19 cellular contexts compared by ENCODE assay signal in genomic region chr2:119735565-119735964, GRCh38. TPM values are rescaled to one million over a fixed set of nuclear protein-coding genes. Genes with fewer than 3 reads are reported as not detected.
DNase-seq lines count a peak whose midpoint lies in the region; ATAC-seq, FAIRE-seq and TF ChIP-seq lines count a peak whose summit lies in the region.
"Had no signal": no experiment of that assay in that cellular context is flagged by ENCODE, and none has a peak within 500 bp of the region (broad histone marks: within the 10 kb centered on the region; RNA-seq: fewer than 3 reads in every experiment).

No MANE protein-coding gene starts in this region.

- H3K9me3 ChIP-seq in A673 (ENCODE audit: low read depth, low read length, poor library complexity, severe bottlenecking): no peaks in the 10 kb centered on the region
- H3K9me3 ChIP-seq in K562 (replicated peaks; ENCODE audit: control insufficient read depth, insufficient read depth, low read depth, low read length): no peaks in the 10 kb centered on the region
- no peaks in the 10 kb centered on the region for H3K9me3 ChIP-seq in neuronal stem cell (replicated peaks in 1 of 2; ENCODE audit: control insufficient read depth in 2 of 2, insufficient read depth in 1 of 2, low read depth in 1 of 2, low read length in 2 of 2)
- H3K9me3 ChIP-seq: BE2C, HAP-1 had no signal

- H3F3A ChIP-seq in GM23338 (replicated peaks; ENCODE audit: low read depth): no peaks in the 10 kb centered on the region

- H3K36me3 ChIP-seq in A673 (ENCODE audit: insufficient read depth, low read length, poor library complexity, severe bottlenecking) (no peaks in the 10 kb centered on the region), GM23338 (ENCODE audit: insufficient read depth) (no peaks in the 10 kb centered on the region), K562 (ENCODE audit: control insufficient read depth, insufficient read depth, low read length) (no peaks in the 10 kb centered on the region), neuronal stem cell (replicated peaks in 1 of 2; ENCODE audit: control insufficient read depth in 2 of 2, insufficient read depth in 2 of 2, low read length in 2 of 2) (no peaks in the 10 kb centered on the region)
- H3K36me3 ChIP-seq: BE2C, HAP-1 had no signal

- H4K8ac ChIP-seq in neuronal stem cell (ENCODE audit: low read depth, low read length): no peak overlapping the region

- no peaks in the 10 kb centered on the region for H4K20me1 ChIP-seq in GM23338 (replicated peaks; ENCODE audit: insufficient read depth)
- no peaks in the 10 kb centered on the region for H4K20me1 ChIP-seq in K562 (replicated peaks; ENCODE audit: control insufficient read depth, insufficient read depth, low read length)

- ATAC-seq in GM23338 (no peak), K562 (peak; percentile 58), left colon (no peak)

- peaks cover 17% of the 10 kb centered on the region for H3K4me1 Mint-ChIP-seq in GM23338
- H3K4me1 Mint-ChIP-seq: CD4-positive, CD25-positive, alpha-beta regulatory T cell; CD8-positive, alpha-beta memory T cell had no signal

- intact Hi-C loops in A673 (cut with micrococcal nuclease; ENCODE audit: unreplicated experiment) (no loop called here), K562 (cut with micrococcal nuclease) (no loop called here), left colon (cut with DNase I, micrococcal nuclease) (no loop called here)

- H3K79me2 ChIP-seq in GM23338 (replicated peaks; ENCODE audit: insufficient read depth) (no peaks in the 10 kb centered on the region), K562 (ENCODE audit: control insufficient read depth, insufficient read depth, low read length) (no peaks in the 10 kb centered on the region)

- H3K9me1 ChIP-seq in K562 (ENCODE audit: control insufficient read depth, insufficient read depth, low read length): no peaks in the 10 kb centered on the region

- no peak for TF ChIP-seq EP300 in K562 (IDR thresholded peaks at IDR 0.05; ENCODE audit: low read length)

- no peaks in the 10 kb centered on the region for H3K9me3 Mint-ChIP-seq in GM23338
- H3K9me3 Mint-ChIP-seq: CD4-positive, CD25-positive, alpha-beta regulatory T cell; CD8-positive, alpha-beta memory T cell had no signal

- no peak overlapping the region for H2BK15ac ChIP-seq in neuronal stem cell (ENCODE audit: low read length)

- no peak for FAIRE-seq in K562 (lab: Jason Lieb, UNC)
- FAIRE-seq: G401.6, GM12891, GM19239 had no signal

- H3K27ac ChIP-seq in A673 (ENCODE audit: low read depth, low read length, poor library complexity, severe bottlenecking) (peak overlapping the region; percentile 15), GM23338 (ENCODE audit: low read depth) (no peak overlapping the region), K562 (ENCODE audit: extremely low read depth, low read depth, low read length) (no peak overlapping the region), neuronal stem cell (replicated peaks; ENCODE audit: low read length) (no peak overlapping the region)

- H3K27me3 Mint-ChIP-seq in GM23338 (ENCODE audit: insufficient read depth, low read depth, poor library complexity): peaks cover 6% of the 10 kb centered on the region

- no peak overlapping the region for H3K9ac ChIP-seq in K562 (ENCODE audit: insufficient read depth in 1 of 2, low read depth in 2 of 2, low read length in 2 of 2)
- peak overlapping the region; percentile 64 for H3K9ac ChIP-seq in neuronal stem cell (ENCODE audit: low read depth, low read length, poor library complexity)

- no peak for DNase-seq in A673 (ENCODE audit: low spot score)
- DNase-seq in GM23338 (ENCODE audit: low spot score): no peak
- no peak for DNase-seq in K562 (ENCODE audit: extremely low read depth in 1 of 4, low spot score in 3 of 4)
- DNase-seq in neuronal stem cell (ENCODE audit: low spot score): no peak
- no peak for DNase-seq in left colon
- no peak for DNase-seq in KBM-7
- DNase-seq: ACHN; BE2C; CD4-positive, CD25-positive, alpha-beta regulatory T cell; CD8-positive, alpha-beta memory T cell; COR-L47; DMS 273 treated with DMSO at 0.1 percent for 48 hours; DMS53; DND-41; EL had no signal

- BruUV-seq in A673 (replicated peaks; lab: Mats Ljungman, UMichigan): no TSS peak
- BruUV-seq in K562 (replicated peaks; lab: Mats Ljungman, UMichigan): no TSS peak

- 0 out of 2 replicates have a peak, but pooled peaks cover 3% of the 10 kb centered on the region for H3K9me2 ChIP-seq in GM23338 (ENCODE audit: insufficient read depth)

- H3K4me1 ChIP-seq in A673 (ENCODE audit: insufficient read depth, low read length, poor library complexity, severe bottlenecking): peaks cover 25% of the 10 kb centered on the region
- H3K4me1 ChIP-seq in GM23338 (ENCODE audit: insufficient read depth): no peaks in the 10 kb centered on the region
- no peaks in the 10 kb centered on the region; a peak in 1 of 5 replicates for H3K4me1 ChIP-seq in K562 (replicated peaks in 1 of 2; ENCODE audit: control insufficient read depth in 2 of 2, insufficient read depth in 2 of 2, low read length in 2 of 2)
- peaks cover 5 to 6% of the 10 kb centered on the region in 2 donors for H3K4me1 ChIP-seq in neuronal stem cell (ENCODE audit: control insufficient read depth in 2 of 2, insufficient read depth in 1 of 2, low read depth in 1 of 2, low read length in 2 of 2)
- H3K4me1 ChIP-seq: BE2C, HAP-1 had no signal

- TF ChIP-seq CTCF in A673 (conservative IDR thresholded peaks at IDR 0.05; ENCODE audit: low read depth, low read length): no peak
- TF ChIP-seq CTCF in GM23338 (conservative IDR thresholded peaks at IDR 0.05; ENCODE audit: low read depth in 2 of 2): no peak
- no peak for TF ChIP-seq CTCF in K562 (IDR thresholded peaks at IDR 0.05 in 2 of 3, conservative IDR thresholded peaks at IDR 0.05 in 1 of 3; ENCODE audit: insufficient read depth in 2 of 3, low read depth in 1 of 3, low read length in 3 of 3)

- H3K4me3 ChIP-seq in A673 (ENCODE audit: low read depth, low read length, poor library complexity, severe bottlenecking): no peak overlapping the region
- H3K4me3 ChIP-seq in GM23338: no peak overlapping the region
- H3K4me3 ChIP-seq in K562: no peak overlapping the region
- H3K4me3 ChIP-seq in neuronal stem cell (ENCODE audit: low read length in 2 of 2): no peak overlapping the region
- H3K4me3 ChIP-seq: HAP-1 had no signal

- H2AFZ ChIP-seq in GM23338 (peak overlapping the region; percentile 4; the same call in 1 of the 2 replicates), K562 (ENCODE audit: low read depth, low read length) (no peak overlapping the region), neuronal stem cell (ENCODE audit: low read length) (no peak overlapping the region)

- H2AK5ac ChIP-seq in neuronal stem cell (ENCODE audit: low read depth, low read length): no peak overlapping the region

- WGBS in K562 (ENCODE audit: insufficient coverage, low coverage, missing lambda C conversion rate): 7% methylated on average over 8 of the region's 8 CpGs
- no CpG with 5 or more reads among the region's 8 CpGs for WGBS in neuronal stem cell (ENCODE audit: extremely low coverage in 2 of 2, insufficient read length in 2 of 2, insufficient replicate concordance in 1 of 2), 2 donors

- in situ Hi-C loops in K562 (cut with MboI) (no loop called here), KBM-7 (cut with MboI; ENCODE audit: low pct_unique_long_range_greater_than_20kb, low sequenced_read_pairs) (no loop called here)

- POLR2A ChIA-PET in A673 (lab: Charles Lee; ENCODE audit: low non-redundant PET) (no interaction called here), K562 (lab: Yijun Ruan, JAX) (interaction anchor here (0.7 to 1.9 kb wide), 2 partner anchors 13 to 1418 kb away, joined by 3 to 6 read pairs; no protein-coding TSS in a partner anchor)

- no peak overlapping the region; the same call in 2 of the 3 replicates for H3K4me3 Mint-ChIP-seq in GM23338
- H3K4me3 Mint-ChIP-seq: CD4-positive, CD25-positive, alpha-beta regulatory T cell; CD8-positive, alpha-beta memory T cell had no signal

- no peak for TF ChIP-seq RAD21 in K562 (CRISPR knock-in tag; conservative IDR thresholded peaks at IDR 0.05 in 1 of 2, IDR thresholded peaks at IDR 0.05 in 1 of 2)

- no peak for TF ChIP-seq POLR2A in K562 (conservative IDR thresholded peaks at IDR 0.05)

- peak overlapping the region; percentile 40 for H3K18ac ChIP-seq in neuronal stem cell (ENCODE audit: low read length)

- H2BK12ac ChIP-seq in neuronal stem cell (ENCODE audit: low read length): no peak overlapping the region

- H3K23ac ChIP-seq in neuronal stem cell (ENCODE audit: low read depth, low read length, poor library complexity): no peak overlapping the region

- H3K14ac ChIP-seq in neuronal stem cell (ENCODE audit: low read length): no peak overlapping the region

- no peaks in the 10 kb centered on the region for H3K36me3 Mint-ChIP-seq in GM23338 (ENCODE audit: low read depth)
- H3K36me3 Mint-ChIP-seq: CD4-positive, CD25-positive, alpha-beta regulatory T cell; CD8-positive, alpha-beta memory T cell had no signal

- H3K79me1 ChIP-seq in neuronal stem cell (ENCODE audit: low read depth, low read length): no peaks in the 10 kb centered on the region

- H2BK120ac ChIP-seq in neuronal stem cell (ENCODE audit: low read depth, low read length): no peak overlapping the region

- CTCF ChIA-PET in A673 (lab: Charles Lee): interaction anchor here (0.9 kb wide), 1 partner anchor 32 kb away, joined by 3 read pairs; no protein-coding TSS in a partner anchor
- CTCF ChIA-PET in K562 (lab: Yijun Ruan, JAX; ENCODE audit: low intra/inter-chr PET ratio): no interaction called here

- H3K27ac Mint-ChIP-seq in GM23338: no peak overlapping the region
- H3K27ac Mint-ChIP-seq: CD4-positive, CD25-positive, alpha-beta regulatory T cell; CD8-positive, alpha-beta memory T cell had no signal

- H4K91ac ChIP-seq in neuronal stem cell (ENCODE audit: low read depth, low read length, poor library complexity): no peak overlapping the region

- H2BK5ac ChIP-seq in neuronal stem cell (ENCODE audit: low read length): no peak overlapping the region

- H3K27me3 ChIP-seq in A673 (replicated peaks; ENCODE audit: insufficient read depth, low read depth, low read length, poor library complexity): no peaks in the 10 kb centered on the region
- H3K27me3 ChIP-seq in GM23338 (ENCODE audit: insufficient read depth): no peaks in the 10 kb centered on the region
- peaks cover 50 to 75% of the 10 kb centered on the region in 2 experiments for H3K27me3 ChIP-seq in K562 (ENCODE audit: control insufficient read depth in 2 of 2, insufficient read depth in 2 of 2, low read length in 2 of 2)
- H3K27me3 ChIP-seq in neuronal stem cell (ENCODE audit: control insufficient read depth in 3 of 3, insufficient read depth in 3 of 3, low read depth in 1 of 3, low read length in 3 of 3): peaks cover 0 to 14% (median 0%) of the 10 kb centered on the region in 3 experiments
- H3K27me3 ChIP-seq: BE2C had no signal

- H3K4ac ChIP-seq in neuronal stem cell (ENCODE audit: low read length): no peak overlapping the region

- no peak overlapping the region for H3K4me2 ChIP-seq in GM23338
- H3K4me2 ChIP-seq in K562 (ENCODE audit: insufficient read depth, low read length): no peak overlapping the region; the same call in 1 of the 2 replicates
- no peak overlapping the region for H3K4me2 ChIP-seq in neuronal stem cell (ENCODE audit: insufficient read depth, low read length, poor library complexity, severe bottlenecking)

RNA-seq across cellular contexts. Expression of gene PTPN4, which starts 24.2 kb away (rescaled TPM):
- total RNA-seq in A673 (2021) (42.2 and 51.5 TPM in 2 replicates), K562 (2014; rRNA removed) (26.8 and 27.8 TPM in 2 replicates), K562 (2014; rRNA removed; fragmentation: Illumina TruSeq; extraction: Trizol) (27.3 and 29.2 TPM in 2 replicates), K562 (2015; rRNA removed; fragmentation: Illumina TruSeq; extraction: Trizol) (24.1 and 30.6 TPM in 2 replicates), K562 (2021) (30.0 and 30.8 TPM in 2 replicates), left colon (10 to 100 TPM; 25.1 to 25.9 TPM)
- total RNA-seq in GM23338 (2014; rRNA removed; shearing (Covaris generic)): 89.4 and 90.4 TPM in 2 replicates
- polyA plus RNA-seq in GM23338 (2016; fragmentation: Nextera tagmentation; extraction: Ambion mirVana) (25.1 and 41.6 TPM in 2 replicates), K562 (2011; rRNA removed) (26.6 and 32.8 TPM in 2 replicates), K562 (2014; fragmentation: Illumina TruSeq; extraction: Trizol) (17.8 and 20.6 TPM in 2 replicates), K562 (2014; fragmentation: Nextera tagmentation; extraction: Ambion mirVana) (1 to 10 TPM; 5.0 to 7.1 TPM), K562 (2014; rRNA removed) (12.4 and 20.3 TPM in 2 replicates)
- 56.0 and 99.3 TPM in 2 replicates for total RNA-seq in K562 (2011; cell fraction: chromatin; rRNA removed; ENCODE audit: low replicate concordance)
- 26.2 and 43.8 TPM in 2 replicates for total RNA-seq in K562 (2011; cell fraction: nucleolus; rRNA removed)
- total RNA-seq in K562 (2011; cell fraction: nucleoplasm; rRNA removed): 28.8 and 32.3 TPM in 2 replicates
- 6.4 and 9.3 TPM in 2 replicates for polyA plus RNA-seq in K562 (2011; cell fraction: cytosol; rRNA removed)
- 31.6 and 32.6 TPM in 2 replicates for polyA plus RNA-seq in K562 (2011; cell fraction: nucleus; rRNA removed)
- 8.3 and 15.8 TPM in 2 replicates for polyA plus RNA-seq in K562 (2012)
- polyA minus RNA-seq in K562 (2011; rRNA and poly(A)+ RNA removed): 61.8 and 68.8 TPM in 2 replicates
- 14.2 and 19.1 TPM in 2 replicates for polyA minus RNA-seq in K562 (2011; cell fraction: cytosol; rRNA and poly(A)+ RNA removed)
- 50.9 and 73.2 TPM in 2 replicates for polyA minus RNA-seq in K562 (2011; cell fraction: nucleus; rRNA and poly(A)+ RNA removed)
- 7.7 TPM for polyA plus RNA-seq in neuronal stem cell (2013, experiment 1 of 2)
- polyA plus RNA-seq in neuronal stem cell (2013, experiment 2 of 2): 9.5 TPM

RNA-seq across cellular contexts. Expression of gene TMEM177, which starts 56.6 kb away (rescaled TPM):
- total RNA-seq in A673 (2021): 20.3 and 24.6 TPM in 2 replicates
- 52.0 and 58.7 TPM in 2 replicates for total RNA-seq in GM23338 (2014; rRNA removed; shearing (Covaris generic))
- 45.1 and 50.5 TPM in 2 replicates for polyA plus RNA-seq in GM23338 (2016; fragmentation: Nextera tagmentation; extraction: Ambion mirVana)
- total RNA-seq in K562 (2011; cell fraction: chromatin; rRNA removed; ENCODE audit: low replicate concordance): 17.3 and 28.8 TPM in 2 replicates
- 25.7 and 32.4 TPM in 2 replicates for total RNA-seq in K562 (2011; cell fraction: nucleolus; rRNA removed)
- 25.3 and 32.2 TPM in 2 replicates for total RNA-seq in K562 (2011; cell fraction: nucleoplasm; rRNA removed)
- 31.3 and 42.7 TPM in 2 replicates for total RNA-seq in K562 (2014; rRNA removed)
- total RNA-seq in K562 (2014; rRNA removed; fragmentation: Illumina TruSeq; extraction: Trizol): 12.9 and 19.4 TPM in 2 replicates
- total RNA-seq in K562 (2015; rRNA removed; fragmentation: Illumina TruSeq; extraction: Trizol): 26.5 and 29.7 TPM in 2 replicates
- total RNA-seq in K562 (2021): 30.8 and 31.6 TPM in 2 replicates
- 19.1 and 22.2 TPM in 2 replicates for polyA plus RNA-seq in K562 (2011; rRNA removed)
- polyA plus RNA-seq in K562 (2011; cell fraction: cytosol; rRNA removed): 29.8 and 77.4 TPM in 2 replicates
- polyA plus RNA-seq in K562 (2011; cell fraction: nucleus; rRNA removed): 18.2 and 29.2 TPM in 2 replicates
- 17.6 and 24.9 TPM in 2 replicates for polyA plus RNA-seq in K562 (2012)
- polyA plus RNA-seq in K562 (2014; fragmentation: Illumina TruSeq; extraction: Trizol): 30.2 and 31.8 TPM in 2 replicates
- polyA plus RNA-seq in K562 (2014; fragmentation: Nextera tagmentation; extraction: Ambion mirVana): 10 to 100 TPM in 1 of 2 experiments, 1 to 10 TPM in 1; 9.1 to 18.7 TPM
- polyA plus RNA-seq in K562 (2014; rRNA removed): 39.9 and 40.5 TPM in 2 replicates
- 10.4 and 14.1 TPM in 2 replicates for polyA minus RNA-seq in K562 (2011; rRNA and poly(A)+ RNA removed)
- 10.2 and 10.3 TPM in 2 replicates for polyA minus RNA-seq in K562 (2011; cell fraction: cytosol; rRNA and poly(A)+ RNA removed)
- polyA minus RNA-seq in K562 (2011; cell fraction: nucleus; rRNA and poly(A)+ RNA removed): 28.4 and 28.7 TPM in 2 replicates
- 17.9 TPM for polyA plus RNA-seq in neuronal stem cell (2013, experiment 1 of 2)
- polyA plus RNA-seq in neuronal stem cell (2013, experiment 2 of 2): 17.5 TPM
- total RNA-seq in left colon: 10 to 100 TPM; 18.6 to 20.1 TPM
